ENCODE assay signal across 8 cellular contexts in the genomic region with DNA sequence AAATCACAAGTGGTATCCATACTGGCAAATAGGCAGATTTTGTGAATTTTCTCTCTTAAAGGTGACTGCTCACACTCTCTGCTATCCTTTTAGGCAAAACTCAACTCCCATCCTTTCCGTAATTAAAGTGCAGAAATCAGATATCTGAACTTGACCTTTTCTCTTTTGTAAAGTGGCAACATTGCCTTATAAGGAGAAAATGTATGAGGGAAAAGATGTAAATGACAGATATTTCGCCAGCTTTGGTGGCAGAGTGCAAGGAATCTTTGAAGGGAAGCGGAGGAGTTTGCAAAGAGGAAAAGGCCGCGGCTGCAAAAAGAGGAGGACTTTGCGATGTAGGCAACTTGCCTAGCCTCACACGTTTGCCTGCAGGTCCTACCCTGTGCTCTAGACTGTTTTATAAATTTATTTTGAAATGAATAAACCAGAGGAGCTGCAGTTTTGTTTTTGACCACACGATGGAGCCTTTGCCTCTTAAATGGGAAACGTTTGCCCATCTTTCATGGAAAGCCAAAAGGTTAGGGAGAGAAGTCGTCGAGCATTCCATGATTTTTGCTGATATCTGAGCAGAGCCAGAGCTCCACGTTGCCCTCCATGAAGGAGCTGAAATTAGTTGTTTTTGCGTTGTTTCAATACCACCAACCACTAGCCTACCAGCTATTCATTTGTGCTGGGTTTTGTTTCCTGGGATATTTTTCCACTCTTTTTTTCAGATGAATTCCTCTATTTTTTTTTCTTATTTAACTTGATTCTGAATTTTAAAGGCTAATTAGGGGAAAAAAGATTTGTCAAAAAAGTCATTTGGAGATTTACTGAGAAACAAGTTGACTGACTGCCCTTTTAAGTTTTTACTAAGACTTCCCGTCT.
A peak's percentile ranks its signal among the peaks of the same experiment; 100 is the strongest.
DNase-seq lines count a peak whose midpoint lies in the region; ATAC-seq and TF ChIP-seq lines count a peak whose summit lies in the region.

No MANE protein-coding gene starts in this region.

- H3K36me3 ChIP-seq in hepatocyte (replicated peaks; ENCODE audit: insufficient read depth, low read depth), result no peaks in the 10 kb centered on the region

- no peaks in the 10 kb centered on the region for H3K36me3 Mint-ChIP-seq in WTC11

- H3K27me3 ChIP-seq in hepatocyte, result peaks cover 44% of the 10 kb centered on the region

- DNase-seq in AML-193 (lab: John Stamatoyannopoulos, UW) (peak; percentile 13 to 32), NCI-H2107 (lab: John Stamatoyannopoulos, UW) (peak; percentile 27), WTC11 (ENCODE audit: low spot score) (peak; percentile 72), hepatocyte (ENCODE audit: low spot score) (peak; percentile 78), superior temporal gyrus (ENCODE audit: extremely low spot score) (peak; percentile 87), cortex of kidney (lab: John Stamatoyannopoulos, UW) (no peak)

- no peak overlapping the region for H2AFZ ChIP-seq in hepatocyte

- TF ChIP-seq CTCF in GM12875 (IDR thresholded peaks at IDR 0.05; ENCODE audit: borderline replicate concordance, insufficient read depth, low read depth, low read length) (peak; percentile 59), WTC11 (IDR thresholded peaks at IDR 0.05) (peak; percentile 69), hepatocyte (IDR thresholded peaks at IDR 0.05; ENCODE audit: poor library complexity) (peak; percentile 85)

- no peaks in the 10 kb centered on the region for H3K9me3 ChIP-seq in hepatocyte (ENCODE audit: low read depth)

- WGBS in hepatocyte (ENCODE audit: low lambda C conversion rate, missing lambda C conversion rate), result 27% methylated on average over 14 of the region's 14 CpGs

- H3K4me3 ChIP-seq in GM12875 (ENCODE audit: low read depth, low read length) (no peak overlapping the region), hepatocyte (no peak overlapping the region)

- H3K4me3 Mint-ChIP-seq in WTC11, result no peak overlapping the region

- no peak overlapping the region for H3K27ac ChIP-seq in hepatocyte

- POLR2A ChIA-PET in WTC11 (lab: Charles Lee), result no interaction called here

- peak; percentile 75 for ATAC-seq in WTC11
- no peak for ATAC-seq in GM18520 (IDR thresholded peaks at IDR 0.05; ENCODE audit: unreplicated experiment)

- H3K9me2 ChIP-seq in hepatocyte (replicated peaks; ENCODE audit: insufficient read depth), result no peaks in the 10 kb centered on the region

- no peak overlapping the region for H3K27ac Mint-ChIP-seq in WTC11

- H3K27me3 Mint-ChIP-seq in WTC11 (ENCODE audit: low read depth), result peaks cover 50% of the 10 kb centered on the region

- CTCF ChIA-PET in WTC11 (lab: Charles Lee), result interaction anchor here (0.7 to 2.7 kb wide), 15 partner anchors 15 to 254 kb away, joined by 3 to 30 read pairs (median 4); no protein-coding TSS in a partner anchor

- no peaks in the 10 kb centered on the region for H4K20me1 ChIP-seq in hepatocyte (ENCODE audit: insufficient read depth, poor library complexity, severe bottlenecking)

- H3K79me2 ChIP-seq in hepatocyte, result no peaks in the 10 kb centered on the region

- no peaks in the 10 kb centered on the region for H3K4me1 ChIP-seq in hepatocyte (ENCODE audit: insufficient read depth)

- no peak overlapping the region for H3K4me2 ChIP-seq in hepatocyte

- no peaks in the 10 kb centered on the region for H3K9me3 Mint-ChIP-seq in WTC11

- peaks cover 13% of the 10 kb centered on the region for H3K4me1 Mint-ChIP-seq in WTC11

TF ChIP-seq in WTC11, 78 proteins besides CTCF, POLR2A, EP300 and RAD21:
- TF ChIP-seq, protein P1, sequence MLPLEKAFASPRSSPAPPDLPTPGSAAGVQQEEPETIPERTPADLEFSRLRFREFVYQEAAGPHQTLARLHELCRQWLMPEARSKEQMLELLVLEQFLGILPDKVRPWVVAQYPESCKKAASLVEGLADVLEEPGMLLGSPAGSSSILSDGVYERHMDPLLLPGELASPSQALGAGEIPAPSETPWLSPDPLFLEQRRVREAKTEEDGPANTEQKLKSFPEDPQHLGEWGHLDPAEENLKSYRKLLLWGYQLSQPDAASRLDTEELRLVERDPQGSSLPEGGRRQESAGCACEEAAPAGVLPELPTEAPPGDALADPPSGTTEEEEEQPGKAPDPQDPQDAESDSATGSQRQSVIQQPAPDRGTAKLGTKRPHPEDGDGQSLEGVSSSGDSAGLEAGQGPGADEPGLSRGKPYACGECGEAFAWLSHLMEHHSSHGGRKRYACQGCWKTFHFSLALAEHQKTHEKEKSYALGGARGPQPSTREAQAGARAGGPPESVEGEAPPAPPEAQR (CRISPR knock-in tag; IDR thresholded peaks at IDR 0.05), result no peak
- peak; percentile 25; the same call in 1 of the 2 replicates for TF ChIP-seq ZNF317 (CRISPR knock-in tag; IDR thresholded peaks at IDR 0.05; ENCODE audit: borderline replicate concordance, low read depth)
